In the genomic region with DNA sequence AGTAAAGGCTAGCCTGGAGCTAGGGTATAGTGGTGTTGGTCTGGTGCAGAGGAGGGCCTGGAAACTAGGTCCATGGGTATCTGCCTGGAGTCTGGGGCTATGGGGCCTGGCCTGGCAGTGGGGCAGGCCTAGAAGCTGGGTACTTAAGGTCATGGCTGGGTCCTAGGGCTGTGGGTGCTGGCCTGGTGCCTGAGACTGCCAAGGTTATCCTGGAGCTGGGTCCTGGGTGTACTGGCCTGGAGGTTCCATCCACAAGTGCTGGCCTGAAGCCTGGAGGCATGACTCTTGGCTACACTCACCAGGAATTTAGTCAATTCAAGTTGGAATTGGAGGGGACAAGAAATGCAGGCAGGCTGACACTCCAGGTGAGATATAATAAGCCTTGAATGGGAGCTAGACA, we compare ENCODE assay signal across 22 cellular contexts.
"Had no signal": no experiment of that assay in that cellular context is flagged by ENCODE, and none has a peak within 500 bp of the region (broad histone marks: within the 10 kb centered on the region; RNA-seq: fewer than 3 reads in every experiment).

No MANE protein-coding gene starts in this region.

- H3K36me3 ChIP-seq: ascending aorta had no signal

- ATAC-seq: activated CD8-positive, alpha-beta T cell treated with anti-CD3 and anti-CD28 coated beads, Interleukin-2, amount 10 ng/mL, durations not matched to agents 7 days and 5 days; body of pancreas; T-helper 17 cell; WTC11 had no signal

- DNase-seq: activated CD4-positive, alpha-beta T cell treated with anti-CD3 and anti-CD28 coated beads for 48 hours; activated CD4-positive, alpha-beta T cell treated with anti-CD3 and anti-CD28 coated beads, Interleukin-2, amount 50 U/mL, for 4 hours; activated CD4-positive, CD25-positive, alpha-beta regulatory T cell treated with anti-CD3 and anti-CD28 coated beads, Interleukin-2, amount 50 U/mL, for 72 hours; activated CD8-positive, alpha-beta memory T cell treated with anti-CD3 and anti-CD28 coated beads, Interleukin-2, amount 50 U/mL, for 48 hours; activated CD8-positive, alpha-beta T cell treated with anti-CD3 and anti-CD28 coated beads, Interleukin-2, amount 10 ng/mL, durations not matched to agents 7 days and 5 days; activated naive CD4-positive, alpha-beta T cell treated with anti-CD3 and anti-CD28 coated beads, Interleukin-2, amount 50 U/mL, for 16 hours; activated T-cell treated with anti-CD3 and anti-CD28 coated beads, Interleukin-2, amount 50 U/mL, for 1 hour; amniotic stem cell; body of pancreas; KG1; NCI-H1092 treated with DMSO at 0.1 percent for 48 hours; NCI-H1436; NCI-H187; NCI-H2081; NCI-H510A treated with DMSO at 0.1 percent for 48 hours; NCI-H69; SIG-M5; T-helper 17 cell; T-helper 9 cell had no signal

- H3K4me3 Mint-ChIP-seq: activated CD8-positive, alpha-beta T cell treated with anti-CD3 and anti-CD28 coated beads, Interleukin-2, amount 10 ng/mL, durations not matched to agents 7 days and 5 days; central memory CD8-positive, alpha-beta T cell; T-helper 17 cell; WTC11 had no signal

- H3K9me3 ChIP-seq: body of pancreas had no signal

- H3K27ac ChIP-seq: ascending aorta, body of pancreas had no signal

- H3K27ac Mint-ChIP-seq: activated CD8-positive, alpha-beta T cell treated with anti-CD3 and anti-CD28 coated beads, Interleukin-2, amount 10 ng/mL, durations not matched to agents 7 days and 5 days; T-helper 17 cell; WTC11 had no signal

- H3K27me3 Mint-ChIP-seq: central memory CD8-positive, alpha-beta T cell; T-helper 17 cell had no signal

- H3K4me1 Mint-ChIP-seq: central memory CD8-positive, alpha-beta T cell; T-helper 17 cell had no signal

- H3K9me3 Mint-ChIP-seq: central memory CD8-positive, alpha-beta T cell had no signal

- H3K4me1 ChIP-seq: ascending aorta, body of pancreas had no signal

- H3K27me3 ChIP-seq: ascending aorta, body of pancreas had no signal

- H3K4me3 ChIP-seq: ascending aorta, body of pancreas had no signal
